ENCODE assay signal across 9 cellular contexts in the genomic region with DNA sequence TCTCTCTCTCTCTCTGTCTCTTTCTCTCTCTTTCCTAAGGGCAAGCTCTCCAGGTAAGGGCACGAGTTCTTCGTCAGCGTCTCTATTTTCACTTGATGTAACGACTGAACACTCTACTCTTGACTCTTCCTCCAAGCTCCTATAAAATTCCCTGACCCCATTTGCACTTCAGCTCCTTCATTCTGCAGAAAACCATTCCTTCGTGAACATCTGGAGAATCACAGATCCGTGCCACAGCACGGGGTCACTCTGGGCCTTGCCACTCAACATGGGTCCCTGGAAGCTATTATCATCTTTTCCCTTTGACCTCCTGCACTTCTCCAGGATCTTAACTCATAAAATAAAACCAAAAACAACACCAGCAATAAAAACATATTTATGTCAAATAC.
A peak's percentile ranks its signal among the peaks of the same experiment; 100 is the strongest.
DNase-seq lines count a peak whose midpoint lies in the region; ATAC-seq and TF ChIP-seq lines count a peak whose summit lies in the region.
"Had no signal": no experiment of that assay in that cellular context is flagged by ENCODE, and none has a peak within 500 bp of the region (broad histone marks: within the 10 kb centered on the region; RNA-seq: fewer than 3 reads in every experiment).

No MANE protein-coding gene starts in this region.

- H3K23ac ChIP-seq in neuronal stem cell (ENCODE audit: low read depth, low read length, poor library complexity), result no peak overlapping the region

- POLR2A ChIA-PET in HEK293T (lab: Yijun Ruan, JAX), result interaction anchor here (0.7 to 1.5 kb wide), 3 partner anchors 9 to 325 kb away, joined by 3 to 6 read pairs (median 3); a partner anchor contains a TSS

- H3F3A ChIP-seq in OCI-LY1 (ENCODE audit: insufficient read depth, low read length), result no peaks in the 10 kb centered on the region

- H2AK5ac ChIP-seq in neuronal stem cell (ENCODE audit: low read depth, low read length), result no peak overlapping the region

- H3K9ac ChIP-seq in OCI-LY1 (ENCODE audit: low read length) (peak overlapping the region; percentile 50; the same call in 1 of the 2 replicates), neuronal stem cell (ENCODE audit: low read depth, low read length, poor library complexity) (no peak overlapping the region)

- no peak for TF ChIP-seq CTCF in AG10803 (conservative IDR thresholded peaks at IDR 0.05; ENCODE audit: low read length)
- TF ChIP-seq CTCF in OCI-LY1 (IDR thresholded peaks at IDR 0.05; ENCODE audit: low read length), result no peak

- no peak overlapping the region for H4K8ac ChIP-seq in neuronal stem cell (ENCODE audit: low read depth, low read length)

- H3K4ac ChIP-seq in neuronal stem cell (ENCODE audit: low read length), result no peak overlapping the region

- no peaks in the 10 kb centered on the region for H3K79me1 ChIP-seq in neuronal stem cell (ENCODE audit: low read depth, low read length)

- H2BK120ac ChIP-seq in neuronal stem cell (ENCODE audit: low read depth, low read length), result no peak overlapping the region

- no peaks in the 10 kb centered on the region for H3K27me3 ChIP-seq in OCI-LY1 (ENCODE audit: insufficient read depth, low read length)
- no peaks in the 10 kb centered on the region for H3K27me3 ChIP-seq in esophagus (ENCODE audit: control insufficient read depth in 1 of 2, insufficient read depth in 2 of 2, low read length in 2 of 2)
- no peaks in the 10 kb centered on the region for H3K27me3 ChIP-seq in neuronal stem cell (ENCODE audit: control insufficient read depth in 3 of 3, insufficient read depth in 3 of 3, low read depth in 1 of 3, low read length in 3 of 3)

- H3K14ac ChIP-seq in neuronal stem cell (ENCODE audit: low read length), result no peak overlapping the region

- H4K20me1 ChIP-seq in OCI-LY1 (ENCODE audit: insufficient read depth, low read length), result no peaks in the 10 kb centered on the region

- no peaks in the 10 kb centered on the region for H3K9me2 ChIP-seq in OCI-LY1 (ENCODE audit: low read depth, low read length)

- H3K9me3 ChIP-seq in OCI-LY1 (ENCODE audit: low read length), result no peaks in the 10 kb centered on the region
- no peaks in the 10 kb centered on the region for H3K9me3 ChIP-seq in esophagus (ENCODE audit: control insufficient read depth in 2 of 2, insufficient read depth in 1 of 2, low read depth in 1 of 2, low read length in 1 of 2)
- peaks cover 0 to 2% of the 10 kb centered on the region in 2 donors for H3K9me3 ChIP-seq in neuronal stem cell (replicated peaks in 1 of 2; ENCODE audit: control insufficient read depth in 2 of 2, insufficient read depth in 1 of 2, low read depth in 1 of 2, low read length in 2 of 2)

- WGBS in esophagus, 2 donors, result 67 to 73% methylated on average over 7 of the region's 7 CpGs
- WGBS in neuronal stem cell (ENCODE audit: extremely low coverage in 2 of 2, insufficient read length in 2 of 2, insufficient replicate concordance in 1 of 2), 2 donors, result no CpG with 5 or more reads among the region's 7 CpGs

- H3K4me1 ChIP-seq in OCI-LY1 (ENCODE audit: insufficient read depth, low read length, severe bottlenecking) (peaks cover 35% of the 10 kb centered on the region), esophagus (ENCODE audit: control insufficient read depth in 2 of 2, insufficient read depth in 2 of 2, low read length in 1 of 2) (peaks cover 6% of the 10 kb centered on the region in 2 donors), neuronal stem cell (ENCODE audit: control insufficient read depth in 2 of 2, insufficient read depth in 1 of 2, low read depth in 1 of 2, low read length in 2 of 2) (peaks cover 6% of the 10 kb centered on the region in 2 donors)

- no peak overlapping the region for H2BK15ac ChIP-seq in neuronal stem cell (ENCODE audit: low read length)

- H2AFZ ChIP-seq in OCI-LY1 (ENCODE audit: low read length), result no peak overlapping the region
- peak overlapping the region; percentile 94 for H2AFZ ChIP-seq in neuronal stem cell (ENCODE audit: low read length)

- peak overlapping the region; percentile 19; the same call in 1 of the 2 replicates for H3K4me3 ChIP-seq in AG10803 (ENCODE audit: low read length)
- peak overlapping the region; percentile 49 for H3K4me3 ChIP-seq in OCI-LY1 (ENCODE audit: low read depth, low read length, poor library complexity, severe bottlenecking)
- H3K4me3 ChIP-seq in esophagus (ENCODE audit: low read depth in 1 of 2, low read length in 2 of 2), result no peak overlapping the region
- no peak overlapping the region for H3K4me3 ChIP-seq in neuronal stem cell (ENCODE audit: low read length in 2 of 2)

- H2BK5ac ChIP-seq in neuronal stem cell (ENCODE audit: low read length), result no peak overlapping the region

- H3K4me2 ChIP-seq in OCI-LY1 (ENCODE audit: low read length) (peak overlapping the region; percentile 69), neuronal stem cell (ENCODE audit: insufficient read depth, low read length, poor library complexity, severe bottlenecking) (no peak overlapping the region)

- ATAC-seq in HG03045 (IDR thresholded peaks at IDR 0.05; ENCODE audit: unreplicated experiment), result no peak

- peak overlapping the region; percentile 70 for H3K18ac ChIP-seq in neuronal stem cell (ENCODE audit: low read length)

- H3K36me3 ChIP-seq in OCI-LY1 (ENCODE audit: insufficient read depth, low read length) (no peaks in the 10 kb centered on the region), esophagus (ENCODE audit: control insufficient read depth in 2 of 2, insufficient read depth in 2 of 2, low read length in 1 of 2) (no peaks in the 10 kb centered on the region), neuronal stem cell (replicated peaks in 1 of 2; ENCODE audit: control insufficient read depth in 2 of 2, insufficient read depth in 2 of 2, low read length in 2 of 2) (no peaks in the 10 kb centered on the region)

- H3K27ac ChIP-seq in OCI-LY1 (ENCODE audit: low read depth, low read length, poor library complexity, severe bottlenecking) (peak overlapping the region; percentile 92), esophagus (ENCODE audit: low read depth in 2 of 2, low read length in 1 of 2) (peak overlapping the region; percentile 8 to 20), neuronal stem cell (replicated peaks; ENCODE audit: low read length) (no peak overlapping the region)

- CTCF ChIA-PET in HEK293T (lab: Yijun Ruan, JAX), result interaction anchor here (0.8 to 1.4 kb wide), 5 partner anchors 9 to 688 kb away, joined by 3 to 8 read pairs (median 4); no protein-coding TSS in a partner anchor

- no peak overlapping the region for H4K91ac ChIP-seq in neuronal stem cell (ENCODE audit: low read depth, low read length, poor library complexity)

- DNase-seq in AG10803 (ENCODE audit: low read depth) (no peak), neuronal stem cell (ENCODE audit: low spot score) (no peak), HEK293T (ENCODE audit: extremely low spot score) (no peak), NCI-H2227 (lab: John Stamatoyannopoulos, UW; ENCODE audit: unreplicated experiment) (no peak)
- no peak for DNase-seq in activated CD4-positive, alpha-beta T cell treated with anti-CD3 and anti-CD28 coated beads for 4 hours
- DNase-seq: CD4-positive, alpha-beta memory T cell had no signal

- no peak overlapping the region for H2BK12ac ChIP-seq in neuronal stem cell (ENCODE audit: low read length)

- no peaks in the 10 kb centered on the region for H3K79me2 ChIP-seq in OCI-LY1 (ENCODE audit: insufficient read depth, low read length)

TF ChIP-seq in HEK293T, 16 proteins besides CTCF, POLR2A, EP300 and RAD21:
- TF ChIP-seq ELF4 (IDR thresholded peaks at IDR 0.05), result no peak
- no peak for TF ChIP-seq TARDBP (IDR thresholded peaks at IDR 0.05)
- no peak for TF ChIP-seq HDGF (IDR thresholded peaks at IDR 0.05; ENCODE audit: borderline replicate concordance)
- no peak for TF ChIP-seq FOXM1 (IDR thresholded peaks at IDR 0.05; ENCODE audit: borderline replicate concordance)
- TF ChIP-seq LEF1 (IDR thresholded peaks at IDR 0.05; ENCODE audit: borderline replicate concordance), result no peak
- no peak for TF ChIP-seq NFRKB (IDR thresholded peaks at IDR 0.05)
- TF ChIP-seq FOXA1 (IDR thresholded peaks at IDR 0.05), result no peak
- TF ChIP-seq, protein P1, sequence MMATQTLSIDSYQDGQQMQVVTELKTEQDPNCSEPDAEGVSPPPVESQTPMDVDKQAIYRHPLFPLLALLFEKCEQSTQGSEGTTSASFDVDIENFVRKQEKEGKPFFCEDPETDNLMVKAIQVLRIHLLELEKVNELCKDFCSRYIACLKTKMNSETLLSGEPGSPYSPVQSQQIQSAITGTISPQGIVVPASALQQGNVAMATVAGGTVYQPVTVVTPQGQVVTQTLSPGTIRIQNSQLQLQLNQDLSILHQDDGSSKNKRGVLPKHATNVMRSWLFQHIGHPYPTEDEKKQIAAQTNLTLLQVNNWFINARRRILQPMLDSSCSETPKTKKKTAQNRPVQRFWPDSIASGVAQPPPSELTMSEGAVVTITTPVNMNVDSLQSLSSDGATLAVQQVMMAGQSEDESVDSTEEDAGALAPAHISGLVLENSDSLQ (IDR thresholded peaks at IDR 0.05), result no peak
- TF ChIP-seq CTBP1 (IDR thresholded peaks at IDR 0.05; ENCODE audit: borderline replicate concordance), result no peak
TF ChIP-seq in HEK293T: peak in this region for 0.

Comparison
In these comparisons a context has a peak if more than half of its experiments do, and no peak if none do; other contexts are left out.
1. H3K4me3 ChIP-seq: peak in AG10803 (single experiment) and OCI-LY1 (single experiment); none in esophagus (0 of 2) and neuronal stem cell (0 of 2).